Comparison of ENCODE assay signal across 8 cellular contexts in the genomic region with DNA sequence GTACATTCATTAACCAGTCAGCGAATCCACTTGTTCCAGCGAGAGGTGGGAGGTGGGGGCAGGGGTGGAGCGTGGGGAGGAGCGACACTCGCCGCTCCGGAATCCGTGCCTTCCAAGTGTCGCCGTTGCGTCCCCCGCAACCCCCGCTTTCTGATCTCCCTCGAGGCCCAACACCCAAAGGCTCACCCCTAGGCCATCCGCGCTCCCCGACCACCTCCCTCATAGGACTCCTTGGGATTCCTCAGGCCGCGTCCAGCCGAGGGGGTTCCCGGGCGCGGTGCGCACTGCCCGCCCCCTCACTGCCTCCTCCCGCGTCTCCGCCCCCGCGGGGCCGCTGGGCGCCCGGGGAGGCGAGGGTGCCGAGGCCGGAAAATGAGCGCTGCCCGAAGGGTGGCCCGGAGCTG.
DNase-seq lines count a peak whose midpoint lies in the region; ATAC-seq and TF ChIP-seq lines count a peak whose summit lies in the region.

No MANE protein-coding gene starts in this region.

- WGBS in esophagus, 2 donors: 2 to 3% methylated on average over 36 to 39 of the region's 39 CpGs

- H3K4me3 ChIP-seq in esophagus (ENCODE audit: low read depth in 1 of 2, low read length in 2 of 2) (peak overlapping the region; percentile 67 to 69), neural progenitor cell (peak overlapping the region; percentile 52)

- H3K4me3 Mint-ChIP-seq in CD14-positive monocyte (peak overlapping the region; percentile 60 to 76), neural progenitor cell (peak overlapping the region; percentile 87)

- peaks cover 8% of the 10 kb centered on the region for H3F3A ChIP-seq in neural progenitor cell (ENCODE audit: low read depth)

- peak overlapping the region; percentile 40 for H2AFZ ChIP-seq in neural progenitor cell (replicated peaks)

- H3K27ac Mint-ChIP-seq in CD14-positive monocyte (no peak overlapping the region), neural progenitor cell (no peak overlapping the region)

- H3K9me3 Mint-ChIP-seq in CD14-positive monocyte (peaks cover 8 to 20% (median 13%) of the 10 kb centered on the region in 7 donors), neural progenitor cell (peaks cover 26% of the 10 kb centered on the region)

- H3K27me3 ChIP-seq in esophagus (ENCODE audit: control insufficient read depth in 1 of 2, insufficient read depth in 2 of 2, low read length in 2 of 2) (no peaks in the 10 kb centered on the region), neural progenitor cell (peaks cover 78% of the 10 kb centered on the region)

- H3K36me3 Mint-ChIP-seq in CD14-positive monocyte (peaks cover 0 to 2% of the 10 kb centered on the region in 2 donors), neural progenitor cell (peaks cover 5% of the 10 kb centered on the region)

- H3K4me1 ChIP-seq in esophagus (ENCODE audit: control insufficient read depth in 2 of 2, insufficient read depth in 2 of 2, low read length in 1 of 2) (peaks cover 0 to 2% of the 10 kb centered on the region in 2 donors), neural progenitor cell (peaks cover 9% of the 10 kb centered on the region)

- H3K27ac ChIP-seq in esophagus (ENCODE audit: low read depth in 2 of 2, low read length in 1 of 2) (peak overlapping the region; percentile 69 to 85), neural progenitor cell (no peak overlapping the region)

- intact Hi-C loops in CD14-positive monocyte (cut with micrococcal nuclease): no loop called here

- ATAC-seq in HG03520 (IDR thresholded peaks at IDR 0.05; ENCODE audit: unreplicated experiment): no peak

- H3K36me3 ChIP-seq in esophagus (ENCODE audit: control insufficient read depth in 2 of 2, insufficient read depth in 2 of 2, low read length in 1 of 2): no peaks in the 10 kb centered on the region
- H3K36me3 ChIP-seq in neural progenitor cell: no peaks in the 10 kb centered on the region

- DNase-seq in CD14-positive monocyte (ENCODE audit: low spot score): no peak
- DNase-seq in NCI-H345 treated with DMSO at 0.1 percent for 48 hours (lab: John Stamatoyannopoulos, UW; ENCODE audit: unreplicated experiment): peak; percentile 44
- peak; percentile 35 for DNase-seq in neural progenitor cell (ENCODE audit: low spot score)
- DNase-seq in amniotic stem cell (lab: John Stamatoyannopoulos, UW): no peak
- DNase-seq in SKM-1 treated with dmso at 0.1 percent for 144 hours (lab: John Stamatoyannopoulos, UW; ENCODE audit: unreplicated experiment): no peak
- no peak for DNase-seq in T-helper 9 cell

- H3K9me3 ChIP-seq in esophagus (ENCODE audit: control insufficient read depth in 2 of 2, insufficient read depth in 1 of 2, low read depth in 1 of 2, low read length in 1 of 2): peaks cover 0 to 7% of the 10 kb centered on the region in 2 donors
- no peaks in the 10 kb centered on the region for H3K9me3 ChIP-seq in neural progenitor cell (ENCODE audit: low read depth)

- H3K79me2 ChIP-seq in neural progenitor cell (ENCODE audit: low read depth): no peaks in the 10 kb centered on the region

- no peak overlapping the region for H3K9ac ChIP-seq in neural progenitor cell

- peak overlapping the region; percentile 83 for H3K4me2 ChIP-seq in neural progenitor cell

- H3K4me1 Mint-ChIP-seq in CD14-positive monocyte (peaks cover 14% of the 10 kb centered on the region), neural progenitor cell (peaks cover 27% of the 10 kb centered on the region)

- TF ChIP-seq CTCF in CD14-positive monocyte (IDR thresholded peaks at IDR 0.05) (no peak), neural progenitor cell (IDR thresholded peaks at IDR 0.05) (no peak)

- peaks cover 19% of the 10 kb centered on the region for H4K20me1 ChIP-seq in neural progenitor cell (ENCODE audit: low read depth)

- H3K27me3 Mint-ChIP-seq in CD14-positive monocyte (ENCODE audit: low read depth in 3 of 3) (peaks cover 28 to 55% (median 41%) of the 10 kb centered on the region in 3 donors), neural progenitor cell (ENCODE audit: insufficient read depth, low read depth) (peaks cover 41% of the 10 kb centered on the region)

Comparison
In these comparisons a context has a peak if more than half of its experiments do, and no peak if none do; other contexts are left out.
1. DNase-seq: peak in NCI-H345 treated with DMSO at 0.1 percent for 48 hours (single experiment) and neural progenitor cell (single experiment); none in CD14-positive monocyte (single experiment), amniotic stem cell (single experiment), SKM-1 treated with dmso at 0.1 percent for 144 hours (single experiment) and T-helper 9 cell (single experiment).